In the genomic region with DNA sequence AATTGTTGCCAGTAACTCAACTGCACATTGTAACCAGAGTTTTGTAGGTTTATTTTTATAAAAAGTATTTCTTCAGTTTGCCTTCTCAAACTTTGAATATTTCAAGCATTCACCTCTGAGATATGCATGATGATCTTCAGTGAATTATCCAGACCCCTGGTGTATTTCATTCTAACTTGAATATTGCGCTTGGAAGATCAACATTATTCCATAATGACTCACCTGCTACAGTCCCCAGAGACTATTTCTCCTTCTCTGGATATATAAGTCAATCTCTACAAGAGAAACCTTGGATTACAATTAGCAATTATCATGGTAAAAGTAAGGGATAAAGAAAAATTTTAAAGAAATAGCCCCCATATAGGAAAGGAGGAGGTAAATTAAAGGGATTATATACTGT, we compare ENCODE assay signal across 2 cellular contexts.
A peak's percentile ranks its signal among the peaks of the same experiment; 100 is the strongest.
TF ChIP-seq lines count a peak whose summit lies in the region.

No MANE protein-coding gene starts in this region.

TF ChIP-seq in SK-N-SH treated with all-trans-retinoic acid at 6 μM for 48 hours, 23 proteins besides CTCF, POLR2A, EP300 and RAD21 (continued from another document):
- TF ChIP-seq ZC3H10 (CRISPR knock-in tag; IDR thresholded peaks at IDR 0.05) (no peak), ISL1 (CRISPR knock-in tag; IDR thresholded peaks at IDR 0.05) (peak; percentile 54; the same call in 1 of the 2 replicates), ZFP30 (CRISPR knock-in tag; IDR thresholded peaks at IDR 0.05) (no peak)
TF ChIP-seq in SK-N-SH treated with all-trans-retinoic acid at 6 μM for 48 hours: peak in this region for 1.

TF ChIP-seq in SK-N-SH, 30 proteins besides CTCF, POLR2A, EP300 and RAD21 (continued from another document):
- TF ChIP-seq MXI1 (IDR thresholded peaks at IDR 0.05; ENCODE audit: low read depth, low read length), result no peak
TF ChIP-seq in SK-N-SH: peak in this region for 0.
